ENCODE assay signal across 27 cellular contexts in genomic region chr14:73261075-73261474, GRCh38. TPM values are rescaled to one million over a fixed set of nuclear protein-coding genes. Genes with fewer than 3 reads are reported as not detected.
DNase-seq lines count a peak whose midpoint lies in the region; ATAC-seq and TF ChIP-seq lines count a peak whose summit lies in the region.
"Had no signal": no experiment of that assay in that cellular context is flagged by ENCODE, and none has a peak within 500 bp of the region (broad histone marks: within the 10 kb centered on the region; RNA-seq: fewer than 3 reads in every experiment).

No MANE protein-coding gene starts in this region.

- H3K9me3 Mint-ChIP-seq in CD4-positive, alpha-beta memory T cell: no peaks in the 10 kb centered on the region
- H3K9me3 Mint-ChIP-seq: CD4-positive, alpha-beta T cell had no signal

- no peak overlapping the region for H3K27ac Mint-ChIP-seq in CD4-positive, alpha-beta memory T cell
- H3K27ac Mint-ChIP-seq: CD4-positive, alpha-beta T cell had no signal

- H3K4me2 ChIP-seq in osteoblast (ENCODE audit: insufficient read depth, low read length): no peak overlapping the region
- H3K4me2 ChIP-seq: BLaER1 treated with 17β-estradiol and CSF1 and Interleukin-3, amounts not matched to agents 10 nM and 100 nM had no signal

- POLR2A ChIA-PET in CD4-positive, alpha-beta memory T cell (lab: Charles Lee; ENCODE audit: partially characterized antibody): no interaction called here

- H3K36me3 ChIP-seq in heart left ventricle: peaks cover 0 to 7% (median 0%) of the 10 kb centered on the region in 9 donors
- H3K36me3 ChIP-seq in osteoblast (ENCODE audit: insufficient read depth, low read length): no peaks in the 10 kb centered on the region
- no peaks in the 10 kb centered on the region for H3K36me3 ChIP-seq in CD4-positive, alpha-beta memory T cell (ENCODE audit: insufficient read depth, low read length)
- H3K36me3 ChIP-seq: BLaER1 treated with 17β-estradiol and CSF1 and Interleukin-3, amounts not matched to agents 10 nM and 100 nM; MG63; SJCRH30 had no signal

- H3K4me3 ChIP-seq in heart left ventricle (no peak overlapping the region), osteoblast (ENCODE audit: insufficient read depth, low read length) (no peak overlapping the region)
- no peak overlapping the region for H3K4me3 ChIP-seq in CD4-positive, alpha-beta memory T cell (ENCODE audit: low read length in 2 of 2)
- H3K4me3 ChIP-seq: BLaER1 treated with 17β-estradiol and CSF1 and Interleukin-3, amounts not matched to agents 10 nM and 100 nM; MG63; SJCRH30 had no signal

- peak; percentile 20 for DNase-seq in left ventricle myocardium superior
- DNase-seq in heart left ventricle: no peak
- DNase-seq in hepatic stellate cell (ENCODE audit: low spot score): peak; percentile 14
- DNase-seq in osteoblast (ENCODE audit: insufficient read length, low spot score, missing footprints): peak; percentile 69
- no peak for DNase-seq in activated gamma-delta T cell (lab: John Stamatoyannopoulos, UW)
- DNase-seq in CD4-positive, alpha-beta memory T cell: no peak
- DNase-seq: AML-193; COR-L47; DMS53; HCEC 1CT; KBM-7; MG63; NCI-H1105 treated with DMSO at 0.1 percent for 48 hours; NCI-H146; NCI-H1930; NCI-H2107; NCI-H524 treated with DMSO at 0.1 percent for 48 hours; NCI-H82; NK-92 treated with Interleukin-12 subunit alpha and Interleukin-12 subunit beta, amount 100 ng/mL, for 24 hours; PC-3; SJCRH30 had no signal

- TF ChIP-seq POLR2A in heart left ventricle (IDR thresholded peaks at IDR 0.05): no peak

- 73 to 92% (median 77%) methylated on average over 5 to 6 of the region's 6 CpGs for WGBS in heart left ventricle, 4 donors

- no peaks in the 10 kb centered on the region for H3K4me1 Mint-ChIP-seq in CD4-positive, alpha-beta memory T cell

- CTCF ChIA-PET in CD4-positive, alpha-beta memory T cell (lab: Charles Lee; ENCODE audit: partially characterized antibody): no interaction called here

- H2AFZ ChIP-seq in osteoblast (ENCODE audit: low read length): no peak overlapping the region

- no peaks in the 10 kb centered on the region for H3K27me3 Mint-ChIP-seq in CD4-positive, alpha-beta memory T cell

- intact Hi-C loops in left ventricle myocardium superior (cut with micrococcal nuclease): no loop called here
- intact Hi-C loops in heart left ventricle (cut with DNase I): no loop called here
- intact Hi-C loops in CD4-positive, alpha-beta memory T cell (cut with micrococcal nuclease): no loop called here

- H3K4me3 Mint-ChIP-seq in CD4-positive, alpha-beta memory T cell: no peak overlapping the region
- H3K4me3 Mint-ChIP-seq: CD4-positive, alpha-beta T cell had no signal

- no peaks in the 10 kb centered on the region for H3K9me3 ChIP-seq in heart left ventricle
- no peaks in the 10 kb centered on the region for H3K9me3 ChIP-seq in osteoblast (ENCODE audit: low read depth, low read length)
- no peaks in the 10 kb centered on the region for H3K9me3 ChIP-seq in CD4-positive, alpha-beta memory T cell (ENCODE audit: control insufficient read depth in 1 of 2, low read length in 2 of 2)
- H3K9me3 ChIP-seq: BLaER1 treated with 17β-estradiol and CSF1 and Interleukin-3, amounts not matched to agents 10 nM and 100 nM; MG63; SJCRH30 had no signal

- ATAC-seq in left ventricle myocardium superior: no peak
- ATAC-seq in heart left ventricle: no peak
- ATAC-seq in HG03469 (IDR thresholded peaks at IDR 0.05; ENCODE audit: unreplicated experiment): no peak
- ATAC-seq: PC-3, SK-N-SH treated with all-trans-retinoic acid at 6 μM for 48 hours had no signal

- no peak overlapping the region for H3K27ac ChIP-seq in heart left ventricle
- no peak overlapping the region for H3K27ac ChIP-seq in osteoblast (ENCODE audit: low read depth, low read length)
- no peak overlapping the region for H3K27ac ChIP-seq in CD4-positive, alpha-beta memory T cell (ENCODE audit: low read depth, low read length)
- H3K27ac ChIP-seq: BLaER1 treated with 17β-estradiol and CSF1 and Interleukin-3, amounts not matched to agents 10 nM and 100 nM; HL-60; SJCRH30 had no signal

- H3K36me3 Mint-ChIP-seq in CD4-positive, alpha-beta memory T cell: no peaks in the 10 kb centered on the region

- H3K27me3 ChIP-seq in heart left ventricle: no peaks in the 10 kb centered on the region
- H3K27me3 ChIP-seq in osteoblast (ENCODE audit: insufficient read depth, low read length): no peaks in the 10 kb centered on the region
- no peaks in the 10 kb centered on the region for H3K27me3 ChIP-seq in CD4-positive, alpha-beta memory T cell (ENCODE audit: insufficient read depth, low read length)
- H3K27me3 ChIP-seq: BLaER1 treated with 17β-estradiol and CSF1 and Interleukin-3, amounts not matched to agents 10 nM and 100 nM; MG63; SJCRH30 had no signal

- H3K4me1 ChIP-seq in heart left ventricle: no peaks in the 10 kb centered on the region
- no peaks in the 10 kb centered on the region for H3K4me1 ChIP-seq in osteoblast (ENCODE audit: insufficient read depth, low read length)
- H3K4me1 ChIP-seq in CD4-positive, alpha-beta memory T cell (ENCODE audit: insufficient read depth, low read length): no peaks in the 10 kb centered on the region
- H3K4me1 ChIP-seq: SJCRH30 had no signal

- no peaks in the 10 kb centered on the region for H3K79me2 ChIP-seq in osteoblast (ENCODE audit: insufficient read depth, low read length)

- TF ChIP-seq CTCF in heart left ventricle (IDR thresholded peaks at IDR 0.05) (no peak), osteoblast (IDR thresholded peaks at IDR 0.05; ENCODE audit: extremely low read depth, low read depth, low read length) (no peak)

- H4K20me1 ChIP-seq in osteoblast (ENCODE audit: insufficient read depth, low read length): no peaks in the 10 kb centered on the region

RNA-seq across cellular contexts. Expression of gene PAPLN, which starts 23.8 kb away (rescaled TPM):
- 3.2 TPM for total RNA-seq in left ventricle myocardium superior
- total RNA-seq in heart left ventricle: 10 to 100 TPM in 1 of 9 donors, 1 to 10 TPM in 6, under 1 TPM in 2; 0.79 to 10.3 (median 1.5) TPM
- polyA plus RNA-seq in heart left ventricle: 1 to 10 TPM in 1 of 2 donors, under 1 TPM in 1; 0.30 to 1.4 TPM
- 5.3 and 5.8 TPM in 2 replicates for total RNA-seq in osteoblast
- under 1 TPM; 0.11 to 0.17 TPM for total RNA-seq in CD4-positive, alpha-beta memory T cell
- under 1 TPM; 0.32 to 0.50 TPM for polyA plus RNA-seq in CD4-positive, alpha-beta memory T cell
- total RNA-seq: G401, SJCRH30 had no signal

Comparison
In these comparisons a context has a peak if more than half of its experiments do, and no peak if none do; other contexts are left out.
1. DNase-seq: peak in left ventricle myocardium superior (single experiment), hepatic stellate cell (single experiment) and osteoblast (single experiment); none in heart left ventricle (0 of 5), activated gamma-delta T cell (single experiment) and CD4-positive, alpha-beta memory T cell (0 of 5).